In the genomic region with DNA sequence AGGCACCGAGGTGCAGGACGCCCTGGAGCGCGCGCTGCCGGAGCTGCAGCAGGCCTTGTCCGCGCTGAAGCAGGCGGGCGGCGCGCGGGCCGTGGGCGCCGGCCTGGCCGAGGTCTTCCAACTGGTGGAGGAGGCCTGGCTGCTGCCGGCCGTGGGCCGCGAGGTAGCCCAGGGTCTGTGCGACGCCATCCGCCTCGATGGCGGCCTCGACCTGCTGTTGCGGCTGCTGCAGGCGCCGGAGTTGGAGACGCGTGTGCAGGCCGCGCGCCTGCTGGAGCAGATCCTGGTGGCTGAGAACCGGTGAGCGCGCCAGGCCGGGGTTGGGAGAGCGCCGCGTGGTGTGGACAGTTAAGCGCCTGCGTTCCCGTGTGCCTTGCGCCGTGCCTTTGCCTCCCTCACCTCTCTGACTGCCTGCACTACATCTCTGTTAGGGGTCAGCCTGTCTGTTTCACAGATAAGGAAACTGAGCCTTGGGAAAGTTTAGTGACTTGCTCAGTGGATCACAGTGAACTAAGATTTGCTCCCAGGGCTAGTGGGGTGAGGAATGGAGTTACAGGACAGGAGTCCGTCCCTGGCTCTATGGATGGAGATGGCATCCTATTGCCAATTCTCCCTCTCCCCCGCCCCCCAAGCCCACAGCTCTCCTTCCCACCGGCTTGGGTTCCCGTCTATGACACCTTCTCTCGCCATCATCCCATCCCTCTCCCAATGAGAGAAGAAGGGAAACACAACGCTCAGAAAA, we compare ENCODE assay signal across 7 cellular contexts. TPM values are rescaled to one million over a fixed set of nuclear protein-coding genes. Genes with fewer than 3 reads are reported as not detected.
DNase-seq lines count a peak whose midpoint lies in the region; ATAC-seq and TF ChIP-seq lines count a peak whose summit lies in the region.

No MANE protein-coding gene starts in this region.

- peak in 1 of 3 donors; percentile 2 for ATAC-seq in natural killer cell

- peak overlapping the region; percentile 54 for H3K4me3 ChIP-seq in GM12864 (ENCODE audit: low read depth, low read length)
- peak overlapping the region; percentile 45 for H3K4me3 ChIP-seq in HAP-1
- H3K4me3 ChIP-seq in SJSA1: peak overlapping the region; percentile 67
- H3K4me3 ChIP-seq in effector memory CD4-positive, alpha-beta T cell (ENCODE audit: insufficient read depth, low read depth, low read length, poor library complexity, severe bottlenecking): peak overlapping the region; percentile 66

- H3K27me3 ChIP-seq in HAP-1 (ENCODE audit: low read depth) (no peaks in the 10 kb centered on the region), SJSA1 (replicated peaks) (no peaks in the 10 kb centered on the region)
- H3K27me3 ChIP-seq in effector memory CD4-positive, alpha-beta T cell (replicated peaks; ENCODE audit: control insufficient read depth, insufficient read depth, low read length, poor library complexity, severe bottlenecking): no peaks in the 10 kb centered on the region

- DNase-seq in GM12864 (ENCODE audit: low read depth) (no peak), HAP-1 (ENCODE audit: low spot score in 2 of 2) (no peak), SJSA1 (ENCODE audit: low read depth in 1 of 2, low spot score in 2 of 2) (peak in 1 of 2 experiments; percentile 52), natural killer cell (no peak), 8988T (no peak), NCI-H446 (lab: John Stamatoyannopoulos, UW) (no peak)
- DNase-seq in effector memory CD4-positive, alpha-beta T cell: no peak

- peak overlapping the region; percentile 81 for H3K4me3 Mint-ChIP-seq in natural killer cell

- H3K4me1 Mint-ChIP-seq in natural killer cell: peaks cover 10 to 23% of the 10 kb centered on the region in 2 donors

- intact Hi-C loops in natural killer cell (cut with micrococcal nuclease): no loop called here

- no peaks in the 10 kb centered on the region for H3K36me3 Mint-ChIP-seq in natural killer cell

- no peaks in the 10 kb centered on the region for H3K27me3 Mint-ChIP-seq in natural killer cell (ENCODE audit: low read depth in 2 of 2)

- TF ChIP-seq CTCF in GM12864 (IDR thresholded peaks at IDR 0.05; ENCODE audit: low read depth, low read length, missing control alignments) (no peak), natural killer cell (IDR thresholded peaks at IDR 0.05) (no peak)

- H3K27ac Mint-ChIP-seq in natural killer cell: peak overlapping the region; percentile 85 to 93

- H3K9me3 ChIP-seq in HAP-1: no peaks in the 10 kb centered on the region
- no peaks in the 10 kb centered on the region for H3K9me3 ChIP-seq in SJSA1 (replicated peaks)
- no peaks in the 10 kb centered on the region for H3K9me3 ChIP-seq in effector memory CD4-positive, alpha-beta T cell (ENCODE audit: control insufficient read depth, low read length)

- no peaks in the 10 kb centered on the region for H3K9me3 Mint-ChIP-seq in natural killer cell

- H3K4me1 ChIP-seq in HAP-1: no peaks in the 10 kb centered on the region; the same call in 1 of the 2 replicates
- peaks cover 24% of the 10 kb centered on the region for H3K4me1 ChIP-seq in SJSA1 (replicated peaks)
- H3K4me1 ChIP-seq in effector memory CD4-positive, alpha-beta T cell (ENCODE audit: control insufficient read depth, insufficient read depth, low read length, poor library complexity, severe bottlenecking): peaks cover 19% of the 10 kb centered on the region

- 0 out of 2 replicates have a peak overlapping the region, but pooled peaks have one; percentile 8 for H3K27ac ChIP-seq in SJSA1
- peak overlapping the region; percentile 82 for H3K27ac ChIP-seq in effector memory CD4-positive, alpha-beta T cell (ENCODE audit: insufficient read depth, low read length, poor library complexity, severe bottlenecking)

- H3K36me3 ChIP-seq in HAP-1 (replicated peaks) (no peaks in the 10 kb centered on the region), SJSA1 (0 out of 2 replicates have a peak, but pooled peaks cover 6% of the 10 kb centered on the region)
- H3K36me3 ChIP-seq in effector memory CD4-positive, alpha-beta T cell (ENCODE audit: control insufficient read depth, insufficient read depth, low read length): no peaks in the 10 kb centered on the region

- in situ Hi-C loops in HAP-1 (cut with MboI; ENCODE audit: low sequenced_read_pairs): no loop called here

RNA-seq across cellular contexts. Expression of a gene that starts 0.9 kb away (rescaled TPM):
- 10.8 and 18.0 TPM in 2 replicates for total RNA-seq in SJSA1 (2014; rRNA removed; shearing (Covaris generic))
- 10 to 100 TPM; 25.7 to 33.0 (median 26.2) TPM for total RNA-seq in natural killer cell

RNA-seq across cellular contexts. Expression of a gene that starts 2.3 kb away (rescaled TPM):
- total RNA-seq in SJSA1 (2014; rRNA removed; shearing (Covaris generic)): 0.08 TPM in 1 of 2 replicates, not detected in the other
- total RNA-seq in natural killer cell: not detected

RNA-seq across cellular contexts. Expression of a gene that starts 7.4 kb away (rescaled TPM):
- not detected in 2 replicates for total RNA-seq in SJSA1 (2014; rRNA removed; shearing (Covaris generic))
- total RNA-seq in natural killer cell: not detected

RNA-seq across cellular contexts. Expression of a gene that starts 15.0 kb away (rescaled TPM):
- 110 and 125 TPM in 2 replicates for total RNA-seq in SJSA1 (2014; rRNA removed; shearing (Covaris generic))
- 10 to 100 TPM; 30.8 to 37.0 (median 33.7) TPM for total RNA-seq in natural killer cell

RNA-seq across cellular contexts. Expression of a gene that starts 33.6 kb away (rescaled TPM):
- 1.8 and 2.5 TPM in 2 replicates for total RNA-seq in SJSA1 (2014; rRNA removed; shearing (Covaris generic))
- total RNA-seq in natural killer cell: under 1 TPM; 0.54 to 0.84 (median 0.55) TPM
